ENCODE assay signal across 1 cellular context in the genomic region with DNA sequence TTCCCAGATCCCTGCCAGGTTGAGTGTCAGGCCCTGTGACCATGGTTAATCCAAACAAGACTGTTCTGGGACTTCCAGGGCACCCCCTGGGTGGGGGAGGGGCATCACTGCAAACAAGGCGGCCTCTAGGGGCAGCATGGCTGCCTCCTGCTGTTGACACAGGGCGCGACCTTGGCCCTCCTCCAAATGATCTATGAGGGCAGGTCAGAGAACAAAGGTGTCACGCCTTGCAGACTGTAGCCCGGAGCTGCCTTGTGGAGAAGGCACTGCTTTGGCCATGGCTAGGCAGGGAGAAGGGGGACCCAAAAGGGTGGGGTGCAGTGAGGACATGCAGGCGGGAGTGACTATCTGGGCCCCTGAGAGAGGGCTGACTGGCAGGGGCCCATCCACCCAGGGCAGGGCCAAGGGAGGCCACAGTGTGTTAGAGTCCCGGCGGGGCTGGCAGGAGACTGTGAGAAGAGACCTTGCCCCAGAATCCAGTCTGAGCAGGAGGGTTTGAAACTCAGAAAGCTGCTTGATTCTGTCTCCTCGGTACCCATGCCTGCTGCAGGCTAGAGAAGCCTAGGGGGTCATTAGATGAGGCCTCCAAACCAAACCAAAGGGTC.
TF ChIP-seq lines count a peak whose summit lies in the region.

No MANE protein-coding gene starts in this region.

TF ChIP-seq in HepG2, 621 proteins besides CTCF, POLR2A, EP300 and RAD21 (continued from another document and continues in another):
- TF ChIP-seq, protein P1, sequence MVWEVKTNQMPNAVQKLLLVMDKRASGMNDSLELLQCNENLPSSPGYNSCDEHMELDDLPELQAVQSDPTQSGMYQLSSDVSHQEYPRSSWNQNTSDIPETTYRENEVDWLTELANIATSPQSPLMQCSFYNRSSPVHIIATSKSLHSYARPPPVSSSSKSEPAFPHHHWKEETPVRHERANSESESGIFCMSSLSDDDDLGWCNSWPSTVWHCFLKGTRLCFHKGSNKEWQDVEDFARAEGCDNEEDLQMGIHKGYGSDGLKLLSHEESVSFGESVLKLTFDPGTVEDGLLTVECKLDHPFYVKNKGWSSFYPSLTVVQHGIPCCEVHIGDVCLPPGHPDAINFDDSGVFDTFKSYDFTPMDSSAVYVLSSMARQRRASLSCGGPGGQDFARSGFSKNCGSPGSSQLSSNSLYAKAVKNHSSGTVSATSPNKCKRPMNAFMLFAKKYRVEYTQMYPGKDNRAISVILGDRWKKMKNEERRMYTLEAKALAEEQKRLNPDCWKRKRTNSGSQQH (CRISPR knock-in tag; IDR thresholded peaks at IDR 0.05; ENCODE audit: low read depth): peak; percentile 82; the same call in 1 of the 2 replicates
- TF ChIP-seq, protein P2, sequence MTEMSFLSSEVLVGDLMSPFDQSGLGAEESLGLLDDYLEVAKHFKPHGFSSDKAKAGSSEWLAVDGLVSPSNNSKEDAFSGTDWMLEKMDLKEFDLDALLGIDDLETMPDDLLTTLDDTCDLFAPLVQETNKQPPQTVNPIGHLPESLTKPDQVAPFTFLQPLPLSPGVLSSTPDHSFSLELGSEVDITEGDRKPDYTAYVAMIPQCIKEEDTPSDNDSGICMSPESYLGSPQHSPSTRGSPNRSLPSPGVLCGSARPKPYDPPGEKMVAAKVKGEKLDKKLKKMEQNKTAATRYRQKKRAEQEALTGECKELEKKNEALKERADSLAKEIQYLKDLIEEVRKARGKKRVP (CRISPR knock-in tag; IDR thresholded peaks at IDR 0.05): peak in 1 of 2 experiments; percentile 62; a peak in 2 of 4 replicates
- TF ChIP-seq, protein P3, sequence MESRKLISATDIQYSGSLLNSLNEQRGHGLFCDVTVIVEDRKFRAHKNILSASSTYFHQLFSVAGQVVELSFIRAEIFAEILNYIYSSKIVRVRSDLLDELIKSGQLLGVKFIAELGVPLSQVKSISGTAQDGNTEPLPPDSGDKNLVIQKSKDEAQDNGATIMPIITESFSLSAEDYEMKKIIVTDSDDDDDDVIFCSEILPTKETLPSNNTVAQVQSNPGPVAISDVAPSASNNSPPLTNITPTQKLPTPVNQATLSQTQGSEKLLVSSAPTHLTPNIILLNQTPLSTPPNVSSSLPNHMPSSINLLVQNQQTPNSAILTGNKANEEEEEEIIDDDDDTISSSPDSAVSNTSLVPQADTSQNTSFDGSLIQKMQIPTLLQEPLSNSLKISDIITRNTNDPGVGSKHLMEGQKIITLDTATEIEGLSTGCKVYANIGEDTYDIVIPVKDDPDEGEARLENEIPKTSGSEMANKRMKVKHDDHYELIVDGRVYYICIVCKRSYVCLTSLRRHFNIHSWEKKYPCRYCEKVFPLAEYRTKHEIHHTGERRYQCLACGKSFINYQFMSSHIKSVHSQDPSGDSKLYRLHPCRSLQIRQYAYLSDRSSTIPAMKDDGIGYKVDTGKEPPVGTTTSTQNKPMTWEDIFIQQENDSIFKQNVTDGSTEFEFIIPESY (CRISPR knock-in tag; IDR thresholded peaks at IDR 0.05): peak; percentile 88
- peak; percentile 84 for TF ChIP-seq ZNF343 (CRISPR knock-in tag; IDR thresholded peaks at IDR 0.05)
- TF ChIP-seq, protein P4, sequence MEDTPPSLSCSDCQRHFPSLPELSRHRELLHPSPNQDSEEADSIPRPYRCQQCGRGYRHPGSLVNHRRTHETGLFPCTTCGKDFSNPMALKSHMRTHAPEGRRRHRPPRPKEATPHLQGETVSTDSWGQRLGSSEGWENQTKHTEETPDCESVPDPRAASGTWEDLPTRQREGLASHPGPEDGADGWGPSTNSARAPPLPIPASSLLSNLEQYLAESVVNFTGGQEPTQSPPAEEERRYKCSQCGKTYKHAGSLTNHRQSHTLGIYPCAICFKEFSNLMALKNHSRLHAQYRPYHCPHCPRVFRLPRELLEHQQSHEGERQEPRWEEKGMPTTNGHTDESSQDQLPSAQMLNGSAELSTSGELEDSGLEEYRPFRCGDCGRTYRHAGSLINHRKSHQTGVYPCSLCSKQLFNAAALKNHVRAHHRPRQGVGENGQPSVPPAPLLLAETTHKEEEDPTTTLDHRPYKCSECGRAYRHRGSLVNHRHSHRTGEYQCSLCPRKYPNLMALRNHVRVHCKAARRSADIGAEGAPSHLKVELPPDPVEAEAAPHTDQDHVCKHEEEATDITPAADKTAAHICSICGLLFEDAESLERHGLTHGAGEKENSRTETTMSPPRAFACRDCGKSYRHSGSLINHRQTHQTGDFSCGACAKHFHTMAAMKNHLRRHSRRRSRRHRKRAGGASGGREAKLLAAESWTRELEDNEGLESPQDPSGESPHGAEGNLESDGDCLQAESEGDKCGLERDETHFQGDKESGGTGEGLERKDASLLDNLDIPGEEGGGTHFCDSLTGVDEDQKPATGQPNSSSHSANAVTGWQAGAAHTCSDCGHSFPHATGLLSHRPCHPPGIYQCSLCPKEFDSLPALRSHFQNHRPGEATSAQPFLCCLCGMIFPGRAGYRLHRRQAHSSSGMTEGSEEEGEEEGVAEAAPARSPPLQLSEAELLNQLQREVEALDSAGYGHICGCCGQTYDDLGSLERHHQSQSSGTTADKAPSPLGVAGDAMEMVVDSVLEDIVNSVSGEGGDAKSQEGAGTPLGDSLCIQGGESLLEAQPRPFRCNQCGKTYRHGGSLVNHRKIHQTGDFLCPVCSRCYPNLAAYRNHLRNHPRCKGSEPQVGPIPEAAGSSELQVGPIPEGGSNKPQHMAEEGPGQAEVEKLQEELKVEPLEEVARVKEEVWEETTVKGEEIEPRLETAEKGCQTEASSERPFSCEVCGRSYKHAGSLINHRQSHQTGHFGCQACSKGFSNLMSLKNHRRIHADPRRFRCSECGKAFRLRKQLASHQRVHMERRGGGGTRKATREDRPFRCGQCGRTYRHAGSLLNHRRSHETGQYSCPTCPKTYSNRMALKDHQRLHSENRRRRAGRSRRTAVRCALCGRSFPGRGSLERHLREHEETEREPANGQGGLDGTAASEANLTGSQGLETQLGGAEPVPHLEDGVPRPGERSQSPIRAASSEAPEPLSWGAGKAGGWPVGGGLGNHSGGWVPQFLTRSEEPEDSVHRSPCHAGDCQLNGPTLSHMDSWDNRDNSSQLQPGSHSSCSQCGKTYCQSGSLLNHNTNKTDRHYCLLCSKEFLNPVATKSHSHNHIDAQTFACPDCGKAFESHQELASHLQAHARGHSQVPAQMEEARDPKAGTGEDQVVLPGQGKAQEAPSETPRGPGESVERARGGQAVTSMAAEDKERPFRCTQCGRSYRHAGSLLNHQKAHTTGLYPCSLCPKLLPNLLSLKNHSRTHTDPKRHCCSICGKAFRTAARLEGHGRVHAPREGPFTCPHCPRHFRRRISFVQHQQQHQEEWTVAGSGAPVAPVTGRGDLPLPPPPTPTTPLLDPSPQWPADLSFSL (CRISPR knock-in tag; IDR thresholded peaks at IDR 0.05): 0 out of 2 replicates have a peak, but pooled peaks have one; percentile 23
- TF ChIP-seq, protein P5, sequence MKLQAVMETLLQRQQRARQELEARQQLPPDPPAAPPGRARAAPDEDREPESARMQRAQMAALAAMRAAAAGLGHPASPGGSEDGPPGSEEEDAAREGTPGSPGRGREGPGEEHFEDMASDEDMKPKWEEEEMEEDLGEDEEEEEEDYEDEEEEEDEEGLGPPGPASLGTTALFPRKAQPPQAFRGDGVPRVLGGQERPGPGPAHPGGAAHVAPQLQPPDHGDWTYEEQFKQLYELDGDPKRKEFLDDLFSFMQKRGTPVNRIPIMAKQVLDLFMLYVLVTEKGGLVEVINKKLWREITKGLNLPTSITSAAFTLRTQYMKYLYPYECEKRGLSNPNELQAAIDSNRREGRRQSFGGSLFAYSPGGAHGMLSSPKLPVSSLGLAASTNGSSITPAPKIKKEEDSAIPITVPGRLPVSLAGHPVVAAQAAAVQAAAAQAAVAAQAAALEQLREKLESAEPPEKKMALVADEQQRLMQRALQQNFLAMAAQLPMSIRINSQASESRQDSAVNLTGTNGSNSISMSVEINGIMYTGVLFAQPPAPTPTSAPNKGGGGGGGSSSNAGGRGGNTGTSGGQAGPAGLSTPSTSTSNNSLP (IDR thresholded peaks at IDR 0.05; ENCODE audit: low read depth, low read length): peak; percentile 61; the same call in 1 of the 2 replicates
- peak; percentile 95 for TF ChIP-seq ZNF878 (CRISPR knock-in tag; IDR thresholded peaks at IDR 0.05)
- TF ChIP-seq POGZ (CRISPR knock-in tag; IDR thresholded peaks at IDR 0.05): peak; percentile 98
- TF ChIP-seq PTBP1 (IDR thresholded peaks at IDR 0.05; ENCODE audit: low read depth, low read length, poor library complexity, severe bottlenecking): no peak
- TF ChIP-seq ZNF234 (CRISPR knock-in tag; conservative IDR thresholded peaks at IDR 0.05): peak; percentile 72; the same call in 1 of the 2 replicates
- TF ChIP-seq, protein P6, sequence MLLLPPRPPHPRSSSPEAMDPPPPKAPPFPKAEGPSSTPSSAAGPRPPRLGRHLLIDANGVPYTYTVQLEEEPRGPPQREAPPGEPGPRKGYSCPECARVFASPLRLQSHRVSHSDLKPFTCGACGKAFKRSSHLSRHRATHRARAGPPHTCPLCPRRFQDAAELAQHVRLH (CRISPR knock-in tag; IDR thresholded peaks at IDR 0.05; ENCODE audit: borderline replicate concordance, low read depth): peak; percentile 96; the same call in 1 of the 2 replicates
- no peak for TF ChIP-seq KAT2B (IDR thresholded peaks at IDR 0.05; ENCODE audit: borderline replicate concordance, low read depth, low read length)
- TF ChIP-seq ZNF34 (CRISPR knock-in tag; IDR thresholded peaks at IDR 0.05; ENCODE audit: borderline replicate concordance): peak; percentile 91
- TF ChIP-seq, protein P7, sequence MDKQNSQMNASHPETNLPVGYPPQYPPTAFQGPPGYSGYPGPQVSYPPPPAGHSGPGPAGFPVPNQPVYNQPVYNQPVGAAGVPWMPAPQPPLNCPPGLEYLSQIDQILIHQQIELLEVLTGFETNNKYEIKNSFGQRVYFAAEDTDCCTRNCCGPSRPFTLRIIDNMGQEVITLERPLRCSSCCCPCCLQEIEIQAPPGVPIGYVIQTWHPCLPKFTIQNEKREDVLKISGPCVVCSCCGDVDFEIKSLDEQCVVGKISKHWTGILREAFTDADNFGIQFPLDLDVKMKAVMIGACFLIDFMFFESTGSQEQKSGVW (CRISPR knock-in tag; IDR thresholded peaks at IDR 0.05; ENCODE audit: borderline replicate concordance): no peak
- TF ChIP-seq, protein P8, sequence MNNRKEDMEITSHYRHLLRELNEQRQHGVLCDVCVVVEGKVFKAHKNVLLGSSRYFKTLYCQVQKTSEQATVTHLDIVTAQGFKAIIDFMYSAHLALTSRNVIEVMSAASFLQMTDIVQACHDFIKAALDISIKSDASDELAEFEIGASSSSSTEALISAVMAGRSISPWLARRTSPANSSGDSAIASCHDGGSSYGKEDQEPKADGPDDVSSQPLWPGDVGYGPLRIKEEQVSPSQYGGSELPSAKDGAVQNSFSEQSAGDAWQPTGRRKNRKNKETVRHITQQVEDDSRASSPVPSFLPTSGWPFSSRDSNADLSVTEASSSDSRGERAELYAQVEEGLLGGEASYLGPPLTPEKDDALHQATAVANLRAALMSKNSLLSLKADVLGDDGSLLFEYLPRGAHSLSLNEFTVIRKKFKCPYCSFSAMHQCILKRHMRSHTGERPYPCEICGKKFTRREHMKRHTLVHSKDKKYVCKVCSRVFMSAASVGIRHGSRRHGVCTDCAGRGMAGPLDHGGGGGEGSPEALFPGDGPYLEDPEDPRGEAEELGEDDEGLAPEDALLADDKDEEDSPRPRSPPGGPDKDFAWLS (CRISPR knock-in tag; IDR thresholded peaks at IDR 0.05; ENCODE audit: borderline replicate concordance): peak; percentile 88; the same call in 1 of the 2 replicates
- TF ChIP-seq RNF2 (conservative IDR thresholded peaks at IDR 0.05; ENCODE audit: low read depth): no peak
- TF ChIP-seq PITX1 (CRISPR knock-in tag; IDR thresholded peaks at IDR 0.05): peak; percentile 96
- peak; percentile 84 for TF ChIP-seq SKI (IDR thresholded peaks at IDR 0.05; ENCODE audit: partially characterized antibody)
- no peak for TF ChIP-seq NFRKB (IDR thresholded peaks at IDR 0.05)
- TF ChIP-seq ZNF792 (CRISPR knock-in tag; IDR thresholded peaks at IDR 0.05): peak; percentile 73
- TF ChIP-seq ATF1 (CRISPR knock-in tag; IDR thresholded peaks at IDR 0.05): 0 out of 2 replicates have a peak, but pooled peaks have one; percentile 61
- TF ChIP-seq ZFY (CRISPR knock-in tag; IDR thresholded peaks at IDR 0.05): peak; percentile 39; the same call in 1 of the 2 replicates
- TF ChIP-seq NFYC (CRISPR knock-in tag; IDR thresholded peaks at IDR 0.05): peak; percentile 44; the same call in 1 of the 2 replicates
- TF ChIP-seq, protein P9, sequence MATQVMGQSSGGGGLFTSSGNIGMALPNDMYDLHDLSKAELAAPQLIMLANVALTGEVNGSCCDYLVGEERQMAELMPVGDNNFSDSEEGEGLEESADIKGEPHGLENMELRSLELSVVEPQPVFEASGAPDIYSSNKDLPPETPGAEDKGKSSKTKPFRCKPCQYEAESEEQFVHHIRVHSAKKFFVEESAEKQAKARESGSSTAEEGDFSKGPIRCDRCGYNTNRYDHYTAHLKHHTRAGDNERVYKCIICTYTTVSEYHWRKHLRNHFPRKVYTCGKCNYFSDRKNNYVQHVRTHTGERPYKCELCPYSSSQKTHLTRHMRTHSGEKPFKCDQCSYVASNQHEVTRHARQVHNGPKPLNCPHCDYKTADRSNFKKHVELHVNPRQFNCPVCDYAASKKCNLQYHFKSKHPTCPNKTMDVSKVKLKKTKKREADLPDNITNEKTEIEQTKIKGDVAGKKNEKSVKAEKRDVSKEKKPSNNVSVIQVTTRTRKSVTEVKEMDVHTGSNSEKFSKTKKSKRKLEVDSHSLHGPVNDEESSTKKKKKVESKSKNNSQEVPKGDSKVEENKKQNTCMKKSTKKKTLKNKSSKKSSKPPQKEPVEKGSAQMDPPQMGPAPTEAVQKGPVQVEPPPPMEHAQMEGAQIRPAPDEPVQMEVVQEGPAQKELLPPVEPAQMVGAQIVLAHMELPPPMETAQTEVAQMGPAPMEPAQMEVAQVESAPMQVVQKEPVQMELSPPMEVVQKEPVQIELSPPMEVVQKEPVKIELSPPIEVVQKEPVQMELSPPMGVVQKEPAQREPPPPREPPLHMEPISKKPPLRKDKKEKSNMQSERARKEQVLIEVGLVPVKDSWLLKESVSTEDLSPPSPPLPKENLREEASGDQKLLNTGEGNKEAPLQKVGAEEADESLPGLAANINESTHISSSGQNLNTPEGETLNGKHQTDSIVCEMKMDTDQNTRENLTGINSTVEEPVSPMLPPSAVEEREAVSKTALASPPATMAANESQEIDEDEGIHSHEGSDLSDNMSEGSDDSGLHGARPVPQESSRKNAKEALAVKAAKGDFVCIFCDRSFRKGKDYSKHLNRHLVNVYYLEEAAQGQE (IDR thresholded peaks at IDR 0.05; ENCODE audit: borderline replicate concordance in 1 of 2, low read depth in 1 of 2, low read length in 2 of 2): peak in 1 of 2 experiments; percentile 76; a peak in 2 of 4 replicates
- TF ChIP-seq TGIF2 (CRISPR knock-in tag; IDR thresholded peaks at IDR 0.05): peak; percentile 65; the same call in 1 of the 2 replicates
- TF ChIP-seq, protein P10, sequence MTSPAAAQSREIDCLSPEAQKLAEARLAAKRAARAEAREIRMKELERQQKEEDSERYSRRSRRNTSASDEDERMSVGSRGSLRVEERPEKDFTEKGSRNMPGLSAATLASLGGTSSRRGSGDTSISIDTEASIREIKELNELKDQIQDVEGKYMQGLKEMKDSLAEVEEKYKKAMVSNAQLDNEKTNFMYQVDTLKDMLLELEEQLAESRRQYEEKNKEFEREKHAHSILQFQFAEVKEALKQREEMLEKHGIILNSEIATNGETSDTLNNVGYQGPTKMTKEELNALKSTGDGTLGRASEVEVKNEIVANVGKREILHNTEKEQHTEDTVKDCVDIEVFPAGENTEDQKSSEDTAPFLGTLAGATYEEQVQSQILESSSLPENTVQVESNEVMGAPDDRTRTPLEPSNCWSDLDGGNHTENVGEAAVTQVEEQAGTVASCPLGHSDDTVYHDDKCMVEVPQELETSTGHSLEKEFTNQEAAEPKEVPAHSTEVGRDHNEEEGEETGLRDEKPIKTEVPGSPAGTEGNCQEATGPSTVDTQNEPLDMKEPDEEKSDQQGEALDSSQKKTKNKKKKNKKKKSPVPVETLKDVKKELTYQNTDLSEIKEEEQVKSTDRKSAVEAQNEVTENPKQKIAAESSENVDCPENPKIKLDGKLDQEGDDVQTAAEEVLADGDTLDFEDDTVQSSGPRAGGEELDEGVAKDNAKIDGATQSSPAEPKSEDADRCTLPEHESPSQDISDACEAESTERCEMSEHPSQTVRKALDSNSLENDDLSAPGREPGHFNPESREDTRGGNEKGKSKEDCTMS (CRISPR knock-in tag; conservative IDR thresholded peaks at IDR 0.05): no peak
- 0 out of 2 replicates have a peak, but pooled peaks have one; percentile 37 for TF ChIP-seq SRY (CRISPR knock-in tag; IDR thresholded peaks at IDR 0.05)
- peak; percentile 76 for TF ChIP-seq SRSF1 (optimal IDR thresholded peaks at IDR 0.05; ENCODE audit: low read depth, low read length)
